In genomic region chr10:23826399-23826798, GRCh38 we compare ENCODE assay signal across 13 cellular contexts.
DNase-seq lines count a peak whose midpoint lies in the region; TF ChIP-seq lines count a peak whose summit lies in the region.
"Had no signal": no experiment of that assay in that cellular context is flagged by ENCODE, and none has a peak within 500 bp of the region (broad histone marks: within the 10 kb centered on the region; RNA-seq: fewer than 3 reads in every experiment).

No MANE protein-coding gene starts in this region.

- peaks cover 54% of the 10 kb centered on the region for H3K27me3 Mint-ChIP-seq in neural crest cell (ENCODE audit: low read depth)

- H3K27ac ChIP-seq in smooth muscle cell (ENCODE audit: low read depth) = no peak overlapping the region
- H3K27ac ChIP-seq: HL-60, upper lobe of left lung had no signal

- no peak overlapping the region for H3K4me2 ChIP-seq in smooth muscle cell

- DNase-seq in DMS53 (lab: John Stamatoyannopoulos, UW) = peak; percentile 16
- DNase-seq in DMS53 treated with DMSO at 0.1 percent for 48 hours (lab: John Stamatoyannopoulos, UW; ENCODE audit: unreplicated experiment) = no peak
- DNase-seq in MV-4-11 (lab: John Stamatoyannopoulos, UW) = peak; percentile 29
- peak; percentile 1 to 20 for DNase-seq in cardiac fibroblast (ENCODE audit: low read depth in 2 of 2)
- peak; percentile 43 for DNase-seq in neural crest cell (ENCODE audit: low read depth, low spot score)
- no peak for DNase-seq in smooth muscle cell (lab: John Stamatoyannopoulos, UW; ENCODE audit: unreplicated experiment)
- DNase-seq in NCI-H748 treated with DMSO at 0.1 percent for 48 hours (lab: John Stamatoyannopoulos, UW) = no peak
- DNase-seq in NCI-H2029 (lab: John Stamatoyannopoulos, UW) = no peak
- DNase-seq: 8988T, NCI-H774, upper lobe of left lung had no signal

- no peak overlapping the region for H3K4me3 Mint-ChIP-seq in neural crest cell
- H3K4me3 Mint-ChIP-seq: brain had no signal

- H4K20me1 ChIP-seq in smooth muscle cell (ENCODE audit: low read depth) = no peaks in the 10 kb centered on the region

- no peaks in the 10 kb centered on the region for H3K36me3 Mint-ChIP-seq in neural crest cell (ENCODE audit: low read depth)
- H3K36me3 Mint-ChIP-seq: brain had no signal

- no peak overlapping the region for H2AFZ ChIP-seq in smooth muscle cell (ENCODE audit: low read depth)

- H3K79me2 ChIP-seq in smooth muscle cell (ENCODE audit: low read depth) = no peaks in the 10 kb centered on the region

- no peak overlapping the region for H3K9ac ChIP-seq in smooth muscle cell (ENCODE audit: low read depth)

- H3F3A ChIP-seq in smooth muscle cell (ENCODE audit: low read depth) = no peaks in the 10 kb centered on the region

- TF ChIP-seq CTCF in cardiac fibroblast (IDR thresholded peaks at IDR 0.05; ENCODE audit: low read depth, low read length) (no peak), neural crest cell (conservative IDR thresholded peaks at IDR 0.05) (no peak), smooth muscle cell (IDR thresholded peaks at IDR 0.05; ENCODE audit: borderline replicate concordance, insufficient read depth, poor library complexity, severe bottlenecking) (no peak)

- no peaks in the 10 kb centered on the region for H3K4me1 ChIP-seq in smooth muscle cell (ENCODE audit: low read depth)
- H3K4me1 ChIP-seq: upper lobe of left lung had no signal

- H3K4me1 Mint-ChIP-seq in neural crest cell = no peaks in the 10 kb centered on the region

- no peaks in the 10 kb centered on the region for H3K9me3 Mint-ChIP-seq in neural crest cell
- H3K9me3 Mint-ChIP-seq: brain had no signal

- H3K36me3 ChIP-seq in smooth muscle cell (ENCODE audit: low read depth) = no peaks in the 10 kb centered on the region
- H3K36me3 ChIP-seq: upper lobe of left lung had no signal

- no peaks in the 10 kb centered on the region for H3K9me3 ChIP-seq in smooth muscle cell (replicated peaks; ENCODE audit: low read depth)
- H3K9me3 ChIP-seq: upper lobe of left lung had no signal

- no peak overlapping the region for H3K27ac Mint-ChIP-seq in neural crest cell (ENCODE audit: unreplicated experiment)
- H3K27ac Mint-ChIP-seq: brain had no signal

- H3K27me3 ChIP-seq in smooth muscle cell (ENCODE audit: low read depth) = no peaks in the 10 kb centered on the region
- H3K27me3 ChIP-seq: upper lobe of left lung had no signal

- 47% methylated on average over 9 of the region's 9 CpGs for WGBS in smooth muscle cell (ENCODE audit: low lambda C conversion rate)

- H3K4me3 ChIP-seq in cardiac fibroblast (replicated peaks in 1 of 2; ENCODE audit: low read depth in 2 of 2, low read length in 2 of 2) = no peak overlapping the region
- H3K4me3 ChIP-seq in smooth muscle cell = no peak overlapping the region
- H3K4me3 ChIP-seq: upper lobe of left lung had no signal

Comparison
In these comparisons a context has a peak if more than half of its experiments do, and no peak if none do; other contexts are left out.
1. DNase-seq: peak in DMS53 (single experiment), MV-4-11 (single experiment), cardiac fibroblast (2 of 2) and neural crest cell (single experiment); none in DMS53 treated with DMSO at 0.1 percent for 48 hours (single experiment), smooth muscle cell (single experiment), NCI-H748 treated with DMSO at 0.1 percent for 48 hours (single experiment) and NCI-H2029 (single experiment).